18 cellular contexts compared by ENCODE assay signal in genomic region chr14:101776315-101776714, GRCh38. TPM values are rescaled to one million over a fixed set of nuclear protein-coding genes. Genes with fewer than 3 reads are reported as not detected.
A peak's percentile ranks its signal among the peaks of the same experiment; 100 is the strongest.
DNase-seq lines count a peak whose midpoint lies in the region; ATAC-seq and TF ChIP-seq lines count a peak whose summit lies in the region.
"Had no signal": no experiment of that assay in that cellular context is flagged by ENCODE, and none has a peak within 500 bp of the region (broad histone marks: within the 10 kb centered on the region; RNA-seq: fewer than 3 reads in every experiment).

No MANE protein-coding gene starts in this region.

- POLR2A ChIA-PET in activated B cell treated with CpG ODN at 0.5 μM for 24 hours (lab: Charles Lee) = interaction anchor here (0.5 to 4.6 kb wide), 12 partner anchors 13 to 77 kb away, joined by 3 to 52 read pairs (median 5); no protein-coding TSS in a partner anchor

- H3K4me3 Mint-ChIP-seq in activated naive CD8-positive, alpha-beta T cell = no peak overlapping the region
- no peak overlapping the region for H3K4me3 Mint-ChIP-seq in activated naive CD8-positive, alpha-beta T cell treated with anti-CD3 and anti-CD28 coated beads, Interleukin-2, amount 50 U/mL, for 24 hours
- peak overlapping the region; percentile 66 for H3K4me3 Mint-ChIP-seq in activated B cell treated with CpG ODN at 0.5 μM for 24 hours
- H3K4me3 Mint-ChIP-seq: activated T-helper 17 cell treated with anti-CD3 and anti-CD28 coated beads, Interleukin-2, amount 50 U/mL, for 72 hours; naive thymus-derived CD4-positive, alpha-beta T cell had no signal

- ATAC-seq in activated naive CD8-positive, alpha-beta T cell treated with anti-CD3 and anti-CD28 coated beads, Interleukin-2, amount 50 U/mL, for 24 hours = no peak
- peak; percentile 46 for ATAC-seq in HG02678 (IDR thresholded peaks at IDR 0.05; ENCODE audit: unreplicated experiment)
- peak; percentile 36 for ATAC-seq in activated B cell treated with CpG ODN at 0.5 μM for 24 hours (ENCODE audit: low read depth)
- no peak for ATAC-seq in GM19463 (IDR thresholded peaks at IDR 0.05; ENCODE audit: unreplicated experiment)
- ATAC-seq: activated T-helper 17 cell treated with anti-CD3 and anti-CD28 coated beads, Interleukin-2, amount 50 U/mL, for 72 hours; naive thymus-derived CD4-positive, alpha-beta T cell; Panc1; SK-N-SH treated with all-trans-retinoic acid at 6 μM for 48 hours had no signal

- peaks cover 28% of the 10 kb centered on the region for H3K4me1 Mint-ChIP-seq in activated naive CD8-positive, alpha-beta T cell (ENCODE audit: low read depth)
- H3K4me1 Mint-ChIP-seq in activated naive CD8-positive, alpha-beta T cell treated with anti-CD3 and anti-CD28 coated beads, Interleukin-2, amount 50 U/mL, for 24 hours = peaks cover 37% of the 10 kb centered on the region
- H3K4me1 Mint-ChIP-seq in activated B cell treated with CpG ODN at 0.5 μM for 24 hours = peaks cover 63% of the 10 kb centered on the region

- no peaks in the 10 kb centered on the region for H3K27me3 Mint-ChIP-seq in activated naive CD8-positive, alpha-beta T cell
- no peaks in the 10 kb centered on the region for H3K27me3 Mint-ChIP-seq in activated naive CD8-positive, alpha-beta T cell treated with anti-CD3 and anti-CD28 coated beads, Interleukin-2, amount 50 U/mL, for 24 hours
- no peaks in the 10 kb centered on the region for H3K27me3 Mint-ChIP-seq in activated B cell treated with CpG ODN at 0.5 μM for 24 hours
- H3K27me3 Mint-ChIP-seq: activated T-helper 17 cell treated with anti-CD3 and anti-CD28 coated beads, Interleukin-2, amount 50 U/mL, for 72 hours had no signal

- DNase-seq in activated naive CD8-positive, alpha-beta T cell treated with anti-CD3 and anti-CD28 coated beads, Interleukin-2, amount 50 U/mL, for 24 hours = no peak
- no peak for DNase-seq in activated B cell treated with CpG ODN at 0.5 μM for 24 hours
- DNase-seq in superior temporal gyrus (ENCODE audit: extremely low spot score) = no peak
- no peak for DNase-seq in stimulated activated CD8-positive, alpha-beta memory T cell treated with anti-CD3 and anti-CD28 coated beads, Interleukin-4, amount 100 ng/mL, for 48 hours
- DNase-seq in GF-D8 (lab: John Stamatoyannopoulos, UW) = no peak
- DNase-seq: 8988T; amygdala; DMS79 treated with DMSO at 0.1 percent for 48 hours; foreskin fibroblast; naive thymus-derived CD4-positive, alpha-beta T cell; NCI-H2029; NCI-H524 had no signal

- peak overlapping the region; percentile 10 for H3K27ac Mint-ChIP-seq in activated naive CD8-positive, alpha-beta T cell
- no peak overlapping the region for H3K27ac Mint-ChIP-seq in activated naive CD8-positive, alpha-beta T cell treated with anti-CD3 and anti-CD28 coated beads, Interleukin-2, amount 50 U/mL, for 24 hours
- peak overlapping the region; percentile 81 for H3K27ac Mint-ChIP-seq in activated B cell treated with CpG ODN at 0.5 μM for 24 hours
- H3K27ac Mint-ChIP-seq: activated T-helper 17 cell treated with anti-CD3 and anti-CD28 coated beads, Interleukin-2, amount 50 U/mL, for 72 hours had no signal

- no peaks in the 10 kb centered on the region for H3K9me3 Mint-ChIP-seq in activated naive CD8-positive, alpha-beta T cell (ENCODE audit: low read depth)
- H3K9me3 Mint-ChIP-seq in activated naive CD8-positive, alpha-beta T cell treated with anti-CD3 and anti-CD28 coated beads, Interleukin-2, amount 50 U/mL, for 24 hours = no peaks in the 10 kb centered on the region
- H3K9me3 Mint-ChIP-seq in activated B cell treated with CpG ODN at 0.5 μM for 24 hours = no peaks in the 10 kb centered on the region
- H3K9me3 Mint-ChIP-seq: activated T-helper 17 cell treated with anti-CD3 and anti-CD28 coated beads, Interleukin-2, amount 50 U/mL, for 72 hours; naive thymus-derived CD4-positive, alpha-beta T cell had no signal

- CTCF ChIA-PET in activated B cell treated with CpG ODN at 0.5 μM for 24 hours (lab: Charles Lee) = interaction anchor here (1.6 kb wide), 1 partner anchor 67 kb away, joined by 5 read pairs; no protein-coding TSS in a partner anchor

- H3K36me3 Mint-ChIP-seq in activated naive CD8-positive, alpha-beta T cell = peaks cover 5% of the 10 kb centered on the region
- peaks cover 9% of the 10 kb centered on the region for H3K36me3 Mint-ChIP-seq in activated naive CD8-positive, alpha-beta T cell treated with anti-CD3 and anti-CD28 coated beads, Interleukin-2, amount 50 U/mL, for 24 hours (ENCODE audit: low read depth)
- peaks cover 3% of the 10 kb centered on the region for H3K36me3 Mint-ChIP-seq in activated B cell treated with CpG ODN at 0.5 μM for 24 hours (ENCODE audit: low read depth)

- no peak for TF ChIP-seq CTCF in activated B cell treated with CpG ODN at 0.5 μM for 24 hours (IDR thresholded peaks at IDR 0.05)

- intact Hi-C loops in activated B cell treated with CpG ODN at 0.5 μM for 24 hours (cut with micrococcal nuclease) = loop anchor here (1.0 kb wide), 1 partner anchor 100 kb away; no protein-coding TSS in a partner anchor

RNA-seq across cellular contexts. Expression of gene PPP2R5C, which starts 14.8 kb away (rescaled TPM):
- 197 and 227 TPM in 2 replicates for total RNA-seq in activated B cell treated with CpG ODN at 0.5 μM for 24 hours

Comparison
In these comparisons a context has a peak if more than half of its experiments do, and no peak if none do; other contexts are left out.
1. ATAC-seq: peak in HG02678 (single experiment) and activated B cell treated with CpG ODN at 0.5 μM for 24 hours (single experiment); none in activated naive CD8-positive, alpha-beta T cell treated with anti-CD3 and anti-CD28 coated beads, Interleukin-2, amount 50 U/mL, for 24 hours (single experiment) and GM19463 (single experiment).